In genomic region chr13:40445557-40445990, GRCh38 we compare ENCODE assay signal across 9 cellular contexts.
DNase-seq lines count a peak whose midpoint lies in the region; ATAC-seq, FAIRE-seq and TF ChIP-seq lines count a peak whose summit lies in the region.
"Had no signal": no experiment of that assay in that cellular context is flagged by ENCODE, and none has a peak within 500 bp of the region (broad histone marks: within the 10 kb centered on the region; RNA-seq: fewer than 3 reads in every experiment).

No MANE protein-coding gene starts in this region.

- H3K4me2 ChIP-seq in SK-N-SH: no peak overlapping the region

- H3K27ac Mint-ChIP-seq in activated naive CD8-positive, alpha-beta T cell treated with anti-CD3 and anti-CD28 coated beads for 36 hours: peak overlapping the region; percentile 4
- H3K27ac Mint-ChIP-seq in memory B cell: peak overlapping the region; percentile 19

- H3K9me2 ChIP-seq in SK-N-SH: no peaks in the 10 kb centered on the region

- H3K27me3 ChIP-seq in SK-N-SH (ENCODE audit: insufficient read depth): no peaks in the 10 kb centered on the region

- H3K4me1 ChIP-seq in SK-N-SH (ENCODE audit: control insufficient read depth in 1 of 2, insufficient read depth in 2 of 2, low read depth in 1 of 2, low read length in 1 of 2): peaks cover 0 to 17% of the 10 kb centered on the region in 2 experiments; a peak in 2 of 4 replicates

- no peak overlapping the region for H2AFZ ChIP-seq in SK-N-SH (ENCODE audit: low read depth)

- H3K9ac ChIP-seq in SK-N-SH: no peak overlapping the region

- no peak overlapping the region for H3K4me3 ChIP-seq in SK-N-SH (ENCODE audit: low read depth in 2 of 2, low read length in 1 of 2)

- H3K9me3 ChIP-seq in SK-N-SH: no peaks in the 10 kb centered on the region

- no peaks in the 10 kb centered on the region for H3F3A ChIP-seq in SK-N-SH (replicated peaks; ENCODE audit: insufficient read depth)

- no peak for TF ChIP-seq RAD21 in SK-N-SH (IDR thresholded peaks at IDR 0.05; ENCODE audit: low read length)

- H3K36me3 ChIP-seq in SK-N-SH (replicated peaks in 1 of 2; ENCODE audit: control insufficient read depth in 1 of 2, insufficient read depth in 2 of 2, low read length in 1 of 2): no peaks in the 10 kb centered on the region

- H4K20me1 ChIP-seq in SK-N-SH (ENCODE audit: insufficient read depth): no peaks in the 10 kb centered on the region

- no peaks in the 10 kb centered on the region for H3K79me2 ChIP-seq in SK-N-SH (ENCODE audit: insufficient read depth)

- peaks cover 6% of the 10 kb centered on the region for H3K4me1 Mint-ChIP-seq in activated naive CD8-positive, alpha-beta T cell treated with anti-CD3 and anti-CD28 coated beads for 36 hours
- H3K4me1 Mint-ChIP-seq in memory B cell: peaks cover 39% of the 10 kb centered on the region

- DNase-seq in NCI-H1417 (lab: John Stamatoyannopoulos, UW) (peak in 2 of 3 experiments; percentile 10 to 57), NCI-H1417 treated with DMSO at 0.1 percent for 48 hours (lab: John Stamatoyannopoulos, UW) (no peak), HS-5 (ENCODE audit: low read depth) (peak; percentile 22), memory B cell (ENCODE audit: low spot score in 2 of 2) (peak; percentile 73 to 85), SK-N-SH (no peak), D721Med (ENCODE audit: insufficient read length, low spot score) (no peak)
- DNase-seq in activated naive CD8-positive, alpha-beta T cell treated with anti-CD3 and anti-CD28 coated beads for 36 hours: peak; percentile 15

- TF ChIP-seq CTCF in SK-N-SH (IDR thresholded peaks at IDR 0.05) (no peak), D721Med (IDR thresholded peaks at IDR 0.05; ENCODE audit: insufficient read depth, missing control alignments) (no peak)

- 81% methylated on average over 11 of the region's 11 CpGs for WGBS in SK-N-SH (ENCODE audit: low lambda C conversion rate)

- H3K4me3 Mint-ChIP-seq in activated naive CD8-positive, alpha-beta T cell treated with anti-CD3 and anti-CD28 coated beads for 36 hours: no peak overlapping the region
- H3K4me3 Mint-ChIP-seq in memory B cell: peak overlapping the region; percentile 15

- CTCF ChIA-PET in SK-N-SH (lab: Yijun Ruan, JAX): no interaction called here

- FAIRE-seq in D721Med (lab: Jason Lieb, UNC): no peak
- FAIRE-seq: A204.1 had no signal

- peak; percentile 97 for ATAC-seq in GM21529 (IDR thresholded peaks at IDR 0.05; ENCODE audit: unreplicated experiment)
- peak; percentile 92 for ATAC-seq in memory B cell (ENCODE audit: low read depth)

- no peak for TF ChIP-seq EP300 in SK-N-SH (IDR thresholded peaks at IDR 0.05; ENCODE audit: borderline replicate concordance in 1 of 2, low read depth in 1 of 2, low read length in 1 of 2)

- peaks cover 1% of the 10 kb centered on the region for H3K36me3 Mint-ChIP-seq in activated naive CD8-positive, alpha-beta T cell treated with anti-CD3 and anti-CD28 coated beads for 36 hours
- no peaks in the 10 kb centered on the region for H3K36me3 Mint-ChIP-seq in memory B cell

- H3K27ac ChIP-seq in SK-N-SH (ENCODE audit: low read depth in 2 of 2, low read length in 1 of 2): no peak overlapping the region

- peaks cover 8% of the 10 kb centered on the region for H3K9me3 Mint-ChIP-seq in activated naive CD8-positive, alpha-beta T cell treated with anti-CD3 and anti-CD28 coated beads for 36 hours
- H3K9me3 Mint-ChIP-seq in memory B cell: peaks cover 3% of the 10 kb centered on the region

- no peaks in the 10 kb centered on the region for H3K27me3 Mint-ChIP-seq in activated naive CD8-positive, alpha-beta T cell treated with anti-CD3 and anti-CD28 coated beads for 36 hours
- no peaks in the 10 kb centered on the region for H3K27me3 Mint-ChIP-seq in memory B cell

- POLR2A ChIA-PET in SK-N-SH (lab: Yijun Ruan, JAX): no interaction called here

TF ChIP-seq in SK-N-SH, 30 proteins besides CTCF, POLR2A, EP300 and RAD21:
- TF ChIP-seq POLR2AphosphoS5 (IDR thresholded peaks at IDR 0.05; ENCODE audit: low read depth, low read length) (no peak), GABPA (IDR thresholded peaks at IDR 0.05; ENCODE audit: low read depth) (no peak), YY1 (IDR thresholded peaks at IDR 0.05; ENCODE audit: low read depth) (no peak), NRF1 (IDR thresholded peaks at IDR 0.05; ENCODE audit: low read depth, low read length) (no peak), ZBTB33 (IDR thresholded peaks at IDR 0.05; ENCODE audit: borderline replicate concordance, low read depth) (no peak), FOXJ3 (CRISPR knock-in tag; IDR thresholded peaks at IDR 0.05) (no peak), PBX3 (IDR thresholded peaks at IDR 0.05) (no peak), MEF2A (IDR thresholded peaks at IDR 0.05; ENCODE audit: borderline replicate concordance, low read depth) (no peak), IRF3 (IDR thresholded peaks at IDR 0.05; ENCODE audit: low read depth, low read length) (no peak), GATA2 (CRISPR knock-in tag; IDR thresholded peaks at IDR 0.05) (no peak), SIN3A (IDR thresholded peaks at IDR 0.05; ENCODE audit: borderline replicate concordance, low read depth, low read length) (no peak), TEAD4 (IDR thresholded peaks at IDR 0.05; ENCODE audit: borderline replicate concordance, insufficient read depth) (no peak), ELF1 (IDR thresholded peaks at IDR 0.05) (no peak), RCOR1 (IDR thresholded peaks at IDR 0.05; ENCODE audit: low read length) (no peak)

Comparison
In these comparisons a context has a peak if more than half of its experiments do, and no peak if none do; other contexts are left out.
1. DNase-seq: peak in NCI-H1417 (2 of 3), HS-5 (single experiment), activated naive CD8-positive, alpha-beta T cell treated with anti-CD3 and anti-CD28 coated beads for 36 hours (single experiment) and memory B cell (2 of 2); none in NCI-H1417 treated with DMSO at 0.1 percent for 48 hours (single experiment), SK-N-SH (single experiment) and D721Med (single experiment).